ENCODE assay signal across 1 cellular context in the genomic region with DNA sequence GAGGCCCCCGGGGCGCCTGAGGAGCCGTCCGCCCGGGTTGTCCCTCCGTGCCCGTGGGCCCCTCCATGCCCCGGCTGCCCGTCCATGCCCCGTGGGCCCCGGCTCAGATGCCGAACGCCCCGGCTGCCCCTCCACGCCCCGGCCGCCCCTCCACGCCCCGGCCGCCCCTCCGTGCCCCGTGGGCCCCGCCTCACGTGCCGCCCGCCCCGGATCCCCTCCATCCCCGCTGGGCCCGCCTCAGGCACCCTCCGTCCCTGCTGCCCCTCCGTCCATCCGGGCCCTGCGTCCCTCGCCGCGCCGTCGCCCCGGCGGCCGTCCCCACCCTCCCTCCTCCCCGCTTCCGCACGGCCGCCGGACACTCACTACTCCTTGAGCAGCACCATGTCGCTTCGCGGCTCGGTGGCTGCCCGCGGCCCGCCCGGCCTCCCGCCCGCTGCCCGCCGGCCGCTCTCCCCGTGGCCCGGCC.
TF ChIP-seq lines count a peak whose summit lies in the region.

No MANE protein-coding gene starts in this region.

TF ChIP-seq in endothelial cell of umbilical vein, 7 proteins besides CTCF, POLR2A, EP300 and RAD21 (continued from another document):
- no peak for TF ChIP-seq POLR2AphosphoS5 (IDR thresholded peaks at IDR 0.05; ENCODE audit: insufficient read depth, low read depth, low read length)
- TF ChIP-seq EZH2 (IDR thresholded peaks at IDR 0.05; ENCODE audit: borderline replicate concordance, low read depth, low read length, severe bottlenecking), result no peak
- no peak for TF ChIP-seq GATA2 (IDR thresholded peaks at IDR 0.05; ENCODE audit: insufficient read depth, insufficient read length, low read depth, low read length)
